In genomic region chr12:713281-713875, GRCh38 we compare ENCODE assay signal across 13 cellular contexts. TPM values are rescaled to one million over a fixed set of nuclear protein-coding genes. Genes with fewer than 3 reads are reported as not detected.
DNase-seq lines count a peak whose midpoint lies in the region; ATAC-seq and FAIRE-seq lines count a peak whose summit lies in the region.
"Had no signal": no experiment of that assay in that cellular context is flagged by ENCODE, and none has a peak within 500 bp of the region (broad histone marks: within the 10 kb centered on the region; RNA-seq: fewer than 3 reads in every experiment).

No MANE protein-coding gene starts in this region.

- H2BK120ac ChIP-seq in trophoblast cell (ENCODE audit: insufficient read depth, low read length, poor library complexity): no peak overlapping the region

- H3K79me2 ChIP-seq in trophoblast cell (ENCODE audit: control insufficient read depth, insufficient read depth, low read length, poor library complexity): no peaks in the 10 kb centered on the region

- intact Hi-C loops in Right ventricle myocardium inferior (cut with DNase I): loop anchor here (1.0 kb wide), 1 partner anchor 39 kb away; the partner anchor contains the start of gene WNK1
- intact Hi-C loops in left cardiac atrium (cut with DNase I): loop anchor here in 1 of 2 donors (5.0 kb wide), 1 partner anchor 51 kb away; the partner anchor contains the start of gene NINJ2

- H3K9me3 Mint-ChIP-seq in activated naive CD8-positive, alpha-beta T cell treated with anti-CD3 and anti-CD28 coated beads for 36 hours: peaks cover 2% of the 10 kb centered on the region

- no peak overlapping the region for H3K4ac ChIP-seq in trophoblast cell (ENCODE audit: low read depth, low read length)

- no peaks in the 10 kb centered on the region for H3K9me3 ChIP-seq in trophoblast cell (ENCODE audit: insufficient read depth, low read depth, low read length)
- H3K9me3 ChIP-seq: lower lobe of right lung, transverse colon had no signal

- H3K9ac ChIP-seq in trophoblast cell (ENCODE audit: low read length): no peak overlapping the region

- H4K8ac ChIP-seq in trophoblast cell (ENCODE audit: low read depth, low read length): no peak overlapping the region

- H3K27me3 Mint-ChIP-seq in activated naive CD8-positive, alpha-beta T cell treated with anti-CD3 and anti-CD28 coated beads for 36 hours: no peaks in the 10 kb centered on the region

- no peaks in the 10 kb centered on the region for H3K36me3 Mint-ChIP-seq in activated naive CD8-positive, alpha-beta T cell treated with anti-CD3 and anti-CD28 coated beads for 36 hours

- no peak overlapping the region for H3K23ac ChIP-seq in trophoblast cell (ENCODE audit: low read length)

- H4K91ac ChIP-seq in trophoblast cell (ENCODE audit: low read depth, low read length): no peak overlapping the region

- H2BK12ac ChIP-seq in trophoblast cell (ENCODE audit: low read length): no peak overlapping the region

- no peak overlapping the region for H3K4me2 ChIP-seq in trophoblast cell (ENCODE audit: low read length)

- no peak for DNase-seq in Right ventricle myocardium inferior (ENCODE audit: missing footprints)
- no peak for DNase-seq in left cardiac atrium
- peak; percentile 61 for DNase-seq in activated naive CD8-positive, alpha-beta T cell treated with anti-CD3 and anti-CD28 coated beads for 36 hours
- DNase-seq in trophoblast cell: no peak
- no peak for DNase-seq in urothelium cell line (ENCODE audit: low spot score)
- DNase-seq in H7: no peak
- DNase-seq in DMS53 (lab: John Stamatoyannopoulos, UW): no peak
- DNase-seq: DND-41, lower lobe of right lung, NCI-H446 treated with DMSO at 0.1 percent for 48 hours, transverse colon had no signal

- H2AFZ ChIP-seq in trophoblast cell (ENCODE audit: insufficient read depth, low read length, poor library complexity): peak overlapping the region; percentile 3

- H2BK5ac ChIP-seq in trophoblast cell (ENCODE audit: low read depth, low read length, poor library complexity): no peak overlapping the region

- H3K27me3 ChIP-seq in trophoblast cell (ENCODE audit: insufficient read depth, low read length): no peaks in the 10 kb centered on the region
- H3K27me3 ChIP-seq in H7 (ENCODE audit: control insufficient read depth, insufficient read depth, low read length): no peaks in the 10 kb centered on the region
- H3K27me3 ChIP-seq: transverse colon had no signal

- H3K36me3 ChIP-seq in trophoblast cell (ENCODE audit: control insufficient read depth in 1 of 2, insufficient read depth in 2 of 2, low read length in 2 of 2) (no peaks in the 10 kb centered on the region), H7 (replicated peaks; ENCODE audit: control insufficient read depth, insufficient read depth, low read length) (no peaks in the 10 kb centered on the region)
- H3K36me3 ChIP-seq: lower lobe of right lung, transverse colon had no signal

- ATAC-seq in Right ventricle myocardium inferior: peak; percentile 57
- no peak for ATAC-seq in left cardiac atrium
- ATAC-seq in GM21737 (IDR thresholded peaks at IDR 0.05; ENCODE audit: unreplicated experiment): no peak
- ATAC-seq: lower lobe of right lung had no signal

- H3K18ac ChIP-seq in trophoblast cell (ENCODE audit: low read length): no peak overlapping the region

- H3K4me1 ChIP-seq in trophoblast cell (ENCODE audit: control insufficient read depth in 1 of 2, insufficient read depth in 2 of 2, low read length in 2 of 2): no peaks in the 10 kb centered on the region
- H3K4me1 ChIP-seq: lower lobe of right lung, transverse colon had no signal

- H3K27ac ChIP-seq in trophoblast cell (ENCODE audit: low read depth, low read length): no peak overlapping the region
- H3K27ac ChIP-seq: lower lobe of right lung, transverse colon, VCaP had no signal

- peak; percentile 69 for FAIRE-seq in urothelium cell line (lab: Jason Lieb, UNC)

- H3K4me3 Mint-ChIP-seq in activated naive CD8-positive, alpha-beta T cell treated with anti-CD3 and anti-CD28 coated beads for 36 hours: no peak overlapping the region

- H3K27ac Mint-ChIP-seq in activated naive CD8-positive, alpha-beta T cell treated with anti-CD3 and anti-CD28 coated beads for 36 hours: peak overlapping the region; percentile 86

- WGBS in trophoblast cell (ENCODE audit: extremely low coverage, insufficient coverage, insufficient read length): no CpG with 5 or more reads among the region's 9 CpGs

- H2AK5ac ChIP-seq in trophoblast cell (ENCODE audit: low read length): no peak overlapping the region

- H3K4me1 Mint-ChIP-seq in activated naive CD8-positive, alpha-beta T cell treated with anti-CD3 and anti-CD28 coated beads for 36 hours: peaks cover 35% of the 10 kb centered on the region

- H3K79me1 ChIP-seq in trophoblast cell (ENCODE audit: low read length): no peaks in the 10 kb centered on the region

- H3K4me3 ChIP-seq in trophoblast cell (ENCODE audit: low read depth, low read length): no peak overlapping the region
- H3K4me3 ChIP-seq in H7 (ENCODE audit: insufficient read depth, low read depth, low read length): no peak overlapping the region
- H3K4me3 ChIP-seq: lower lobe of right lung, transverse colon had no signal

- H3K14ac ChIP-seq in trophoblast cell (ENCODE audit: low read length): no peak overlapping the region

- H4K12ac ChIP-seq in trophoblast cell (ENCODE audit: low read depth, low read length): no peak overlapping the region

RNA-seq across cellular contexts. Expression of gene WNK1, which starts 39.0 kb away (rescaled TPM):
- 284 TPM for total RNA-seq in Right ventricle myocardium inferior
- 100 to 1,000 TPM; 251 to 255 TPM for total RNA-seq in left cardiac atrium
- total RNA-seq in activated naive CD8-positive, alpha-beta T cell treated with anti-CD3 and anti-CD28 coated beads for 36 hours: 100 to 1,000 TPM; 117 to 118 TPM
- polyA plus RNA-seq in trophoblast cell (2013): 67.0 and 67.8 TPM in 2 replicates
- total RNA-seq in H7 (2014; rRNA removed; shearing (Covaris generic)): 72.7 and 79.3 TPM in 2 replicates

RNA-seq across cellular contexts. Expression of gene NINJ2, which starts 50.1 kb away (rescaled TPM):
- 8.6 TPM for total RNA-seq in Right ventricle myocardium inferior
- 1 to 10 TPM; 5.2 to 7.0 TPM for total RNA-seq in left cardiac atrium
- total RNA-seq in activated naive CD8-positive, alpha-beta T cell treated with anti-CD3 and anti-CD28 coated beads for 36 hours: 1 to 10 TPM; 1.4 to 1.9 TPM
- polyA plus RNA-seq in trophoblast cell (2013): 0.12 and 0.21 TPM in 2 replicates
- total RNA-seq in H7 (2014; rRNA removed; shearing (Covaris generic)): 0.74 and 2.6 TPM in 2 replicates
